In genomic region chr1:203287109-203287893, GRCh38 we compare ENCODE assay signal across 1 cellular context.
TF ChIP-seq lines count a peak whose summit lies in the region.

No MANE protein-coding gene starts in this region.

TF ChIP-seq in K562, 482 proteins besides CTCF, POLR2A, EP300 and RAD21 (continued from another document and continues in another):
- TF ChIP-seq ZNF280B (CRISPR knock-in tag; IDR thresholded peaks at IDR 0.05) (no peak), RAD51 (IDR thresholded peaks at IDR 0.05; ENCODE audit: borderline replicate concordance, low read depth) (no peak), ETV6 (IDR thresholded peaks at IDR 0.05; ENCODE audit: borderline replicate concordance in 1 of 2, low read depth in 2 of 2, low read length in 1 of 2) (peak; percentile 97 to 99), ETV6 (CRISPR knock-in tag; IDR thresholded peaks at IDR 0.05; ENCODE audit: borderline replicate concordance) (no peak), GABPA (tag; conservative IDR thresholded peaks at IDR 0.05; ENCODE audit: low read depth) (peak; percentile 78), CREM (IDR thresholded peaks at IDR 0.05; ENCODE audit: low read depth) (peak; percentile 85), ZBTB12 (CRISPR knock-in tag; IDR thresholded peaks at IDR 0.05) (peak; percentile 75), ZEB2 (IDR thresholded peaks at IDR 0.05) (no peak), ILK (tag; IDR thresholded peaks at IDR 0.05; ENCODE audit: borderline replicate concordance, low read depth) (no peak), MYC (IDR thresholded peaks at IDR 0.05; ENCODE audit: low read depth, low read length) (peak; percentile 36; the same call in 1 of the 2 replicates), MYC (CRISPR knock-in tag; IDR thresholded peaks at IDR 0.05; ENCODE audit: borderline replicate concordance, low read depth) (no peak), HDAC1 (IDR thresholded peaks at IDR 0.05) (peak in 1 of 2 experiments; percentile 52; a peak in 1 of 4 replicates), IRF9 (tag; IDR thresholded peaks at IDR 0.05) (no peak), E2F6 (IDR thresholded peaks at IDR 0.05; ENCODE audit: borderline replicate concordance in 1 of 2, extremely low read depth in 1 of 2, insufficient read depth in 1 of 2, insufficient read length in 1 of 2, low read depth in 1 of 2, low read length in 1 of 2, poor library complexity in 1 of 2, severe bottlenecking in 1 of 2) (no peak), ZBTB2 (IDR thresholded peaks at IDR 0.05) (no peak), AFF1 (IDR thresholded peaks at IDR 0.05; ENCODE audit: low read depth in 1 of 2, partially characterized antibody in 2 of 2) (peak in 1 of 2 experiments; percentile 32), MAZ (CRISPR knock-in tag; conservative IDR thresholded peaks at IDR 0.05 in 1 of 2, IDR thresholded peaks at IDR 0.05 in 1 of 2) (peak; percentile 49 to 81; a peak in 3 of 4 replicates), MYNN (IDR thresholded peaks at IDR 0.05) (peak; percentile 75; the same call in 1 of the 2 replicates), MYNN (CRISPR knock-in tag; IDR thresholded peaks at IDR 0.05) (no peak), ZNF586 (CRISPR knock-in tag; conservative IDR thresholded peaks at IDR 0.05) (no peak), THRB (CRISPR knock-in tag; conservative IDR thresholded peaks at IDR 0.05) (0 out of 2 replicates have a peak, but pooled peaks have one; percentile 27), TRIM25 (IDR thresholded peaks at IDR 0.05; ENCODE audit: borderline replicate concordance) (no peak), TAF15 (IDR thresholded peaks at IDR 0.05; ENCODE audit: low read depth, low read length) (no peak), PRPF4 (IDR thresholded peaks at IDR 0.05; ENCODE audit: insufficient read depth, low read depth, low read length, poor library complexity, severe bottlenecking) (no peak), ZFP1 (CRISPR knock-in tag; IDR thresholded peaks at IDR 0.05) (no peak), POLR3A (IDR thresholded peaks at IDR 0.05; ENCODE audit: borderline replicate concordance, extremely low read depth, insufficient read depth, insufficient read length) (no peak), NCOR1 (IDR thresholded peaks at IDR 0.05) (no peak), ATF3 (IDR thresholded peaks at IDR 0.05) (peak; percentile 46; the same call in 1 of the 2 replicates), ATF3 (CRISPR knock-in tag; conservative IDR thresholded peaks at IDR 0.05) (no peak), RBBP5 (IDR thresholded peaks at IDR 0.05; ENCODE audit: borderline replicate concordance, insufficient read depth, low read length, poor library complexity, severe bottlenecking) (peak; percentile 43), ZNF24 (IDR thresholded peaks at IDR 0.05) (no peak), ZBTB34 (CRISPR knock-in tag; IDR thresholded peaks at IDR 0.05) (no peak), CREBBP (IDR thresholded peaks at IDR 0.05; ENCODE audit: low read depth, low read length) (no peak), ZNF143 (CRISPR knock-in tag; IDR thresholded peaks at IDR 0.05) (no peak), NR3C1 (CRISPR knock-in tag; IDR thresholded peaks at IDR 0.05) (no peak), CBX2 (IDR thresholded peaks at IDR 0.05; ENCODE audit: insufficient read depth, low read length, poor library complexity, severe bottlenecking) (no peak), WHSC1 (IDR thresholded peaks at IDR 0.05; ENCODE audit: low read length) (no peak), HEY1 (CRISPR knock-in tag; IDR thresholded peaks at IDR 0.05; ENCODE audit: borderline replicate concordance) (no peak), FIP1L1 (IDR thresholded peaks at IDR 0.05; ENCODE audit: low read depth, low read length, poor library complexity, severe bottlenecking) (no peak), ZSCAN32 (CRISPR knock-in tag; IDR thresholded peaks at IDR 0.05) (no peak), BCL6 (CRISPR knock-in tag; IDR thresholded peaks at IDR 0.05) (0 out of 2 replicates have a peak, but pooled peaks have one; percentile 15), ZBTB9 (CRISPR knock-in tag; IDR thresholded peaks at IDR 0.05) (peak; percentile 78; the same call in 1 of the 2 replicates)
